Comparison of ENCODE assay signal across 1 cellular context in the genomic region with DNA sequence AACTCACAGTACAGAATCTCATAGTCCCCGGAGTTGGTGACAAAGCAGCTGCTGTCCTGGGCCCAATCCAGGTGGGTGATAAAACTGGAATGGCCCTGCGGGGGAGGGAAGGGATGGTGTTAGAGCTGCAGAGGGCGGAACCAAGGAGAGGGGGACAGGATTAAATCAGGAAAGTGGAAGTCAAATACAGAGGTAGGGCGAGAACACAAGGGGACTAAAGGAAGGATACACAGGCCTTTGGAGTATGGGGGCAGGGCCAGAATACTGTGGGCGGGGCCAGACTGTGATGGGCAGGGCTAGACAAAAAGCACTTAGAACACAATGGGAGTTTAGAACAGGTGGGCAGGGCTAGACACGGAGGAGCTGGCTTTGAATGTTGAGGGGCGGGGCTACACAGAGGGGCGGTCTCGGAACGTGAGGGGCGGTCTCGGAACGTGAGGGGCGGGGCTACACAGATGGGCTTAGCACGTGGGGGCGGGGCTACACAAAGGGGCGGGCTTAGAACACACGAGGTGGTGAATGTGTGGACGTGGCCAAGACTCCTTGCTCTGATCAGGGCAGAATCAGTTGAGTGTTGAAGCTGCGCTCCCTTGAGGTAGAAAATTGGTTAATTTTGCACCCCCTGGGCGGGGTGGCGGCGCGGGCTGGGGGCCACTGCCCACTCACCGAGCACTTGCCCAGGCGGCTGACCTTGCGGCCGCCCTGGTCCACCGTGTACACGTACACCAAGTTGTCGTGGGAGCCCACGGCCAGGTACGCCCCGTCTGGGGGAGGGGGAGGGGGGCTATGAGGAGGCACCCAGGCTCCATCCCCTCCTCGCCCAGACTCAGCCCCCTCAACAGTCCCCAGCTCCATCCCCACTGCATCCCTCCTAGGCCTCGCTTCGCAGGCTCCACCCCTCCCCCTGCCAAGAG.
A peak's percentile ranks its signal among the peaks of the same experiment; 100 is the strongest.
TF ChIP-seq lines count a peak whose summit lies in the region.

No MANE protein-coding gene starts in this region.

TF ChIP-seq in HEK293, 187 proteins besides CTCF, POLR2A, EP300 and RAD21 (continued from another document and continues in another):
- TF ChIP-seq, protein P1, sequence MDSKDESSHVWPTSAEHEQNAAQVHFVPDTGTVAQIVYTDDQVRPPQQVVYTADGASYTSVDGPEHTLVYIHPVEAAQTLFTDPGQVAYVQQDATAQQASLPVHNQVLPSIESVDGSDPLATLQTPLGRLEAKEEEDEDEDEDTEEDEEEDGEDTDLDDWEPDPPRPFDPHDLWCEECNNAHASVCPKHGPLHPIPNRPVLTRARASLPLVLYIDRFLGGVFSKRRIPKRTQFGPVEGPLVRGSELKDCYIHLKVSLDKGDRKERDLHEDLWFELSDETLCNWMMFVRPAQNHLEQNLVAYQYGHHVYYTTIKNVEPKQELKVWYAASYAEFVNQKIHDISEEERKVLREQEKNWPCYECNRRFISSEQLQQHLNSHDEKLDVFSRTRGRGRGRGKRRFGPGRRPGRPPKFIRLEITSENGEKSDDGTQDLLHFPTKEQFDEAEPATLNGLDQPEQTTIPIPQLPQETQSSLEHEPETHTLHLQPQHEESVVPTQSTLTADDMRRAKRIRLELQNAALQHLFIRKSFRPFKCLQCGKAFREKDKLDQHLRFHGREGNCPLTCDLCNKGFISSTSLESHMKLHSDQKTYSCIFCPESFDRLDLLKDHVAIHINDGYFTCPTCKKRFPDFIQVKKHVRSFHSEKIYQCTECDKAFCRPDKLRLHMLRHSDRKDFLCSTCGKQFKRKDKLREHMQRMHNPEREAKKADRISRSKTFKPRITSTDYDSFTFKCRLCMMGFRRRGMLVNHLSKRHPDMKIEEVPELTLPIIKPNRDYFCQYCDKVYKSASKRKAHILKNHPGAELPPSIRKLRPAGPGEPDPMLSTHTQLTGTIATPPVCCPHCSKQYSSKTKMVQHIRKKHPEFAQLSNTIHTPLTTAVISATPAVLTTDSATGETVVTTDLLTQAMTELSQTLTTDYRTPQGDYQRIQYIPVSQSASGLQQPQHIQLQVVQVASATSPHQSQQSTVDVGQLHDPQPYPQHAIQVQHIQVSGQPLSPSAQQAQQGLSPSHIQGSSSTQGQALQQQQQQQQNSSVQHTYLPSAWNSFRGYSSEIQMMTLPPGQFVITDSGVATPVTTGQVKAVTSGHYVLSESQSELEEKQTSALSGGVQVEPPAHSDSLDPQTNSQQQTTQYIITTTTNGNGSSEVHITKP (tag by site-specific recombination; IDR thresholded peaks at IDR 0.05), result peak; percentile 99
- TF ChIP-seq, protein P2, sequence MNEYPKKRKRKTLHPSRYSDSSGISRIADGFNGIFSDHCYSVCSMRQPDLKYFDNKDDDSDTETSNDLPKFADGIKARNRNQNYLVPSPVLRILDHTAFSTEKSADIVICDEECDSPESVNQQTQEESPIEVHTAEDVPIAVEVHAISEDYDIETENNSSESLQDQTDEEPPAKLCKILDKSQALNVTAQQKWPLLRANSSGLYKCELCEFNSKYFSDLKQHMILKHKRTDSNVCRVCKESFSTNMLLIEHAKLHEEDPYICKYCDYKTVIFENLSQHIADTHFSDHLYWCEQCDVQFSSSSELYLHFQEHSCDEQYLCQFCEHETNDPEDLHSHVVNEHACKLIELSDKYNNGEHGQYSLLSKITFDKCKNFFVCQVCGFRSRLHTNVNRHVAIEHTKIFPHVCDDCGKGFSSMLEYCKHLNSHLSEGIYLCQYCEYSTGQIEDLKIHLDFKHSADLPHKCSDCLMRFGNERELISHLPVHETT (tag by site-specific recombination; IDR thresholded peaks at IDR 0.05), result 0 out of 2 replicates have a peak, but pooled peaks have one; percentile 24
- TF ChIP-seq EGR2 (tag by site-specific recombination; IDR thresholded peaks at IDR 0.05; ENCODE audit: low read depth) (peak; percentile 85), ZNF843 (tag by site-specific recombination; IDR thresholded peaks at IDR 0.05) (0 out of 2 replicates have a peak, but pooled peaks have one; percentile 26), KLF8 (tag by site-specific recombination; IDR thresholded peaks at IDR 0.05) (peak; percentile 77), ZBTB20 (tag by site-specific recombination; IDR thresholded peaks at IDR 0.05) (peak; percentile 88), ZNF701 (tag by site-specific recombination; IDR thresholded peaks at IDR 0.05) (no peak), ZNF239 (tag by site-specific recombination; IDR thresholded peaks at IDR 0.05) (no peak), ZEB2 (tag by site-specific recombination; IDR thresholded peaks at IDR 0.05) (0 out of 2 replicates have a peak, but pooled peaks have one; percentile 37), GLIS1 (tag by site-specific recombination; IDR thresholded peaks at IDR 0.05) (peak; percentile 72), KLF16 (tag by site-specific recombination; IDR thresholded peaks at IDR 0.05) (peak; percentile 73; the same call in 1 of the 2 replicates), ZFHX2 (tag by site-specific recombination; conservative IDR thresholded peaks at IDR 0.05) (peak; percentile 77), SCRT1 (tag by site-specific recombination; IDR thresholded peaks at IDR 0.05; ENCODE audit: borderline replicate concordance) (peak; percentile 72; the same call in 1 of the 2 replicates), KLF1 (tag by site-specific recombination; IDR thresholded peaks at IDR 0.05) (peak; percentile 56; the same call in 1 of the 2 replicates), ZFP69B (tag by site-specific recombination; IDR thresholded peaks at IDR 0.05) (peak; percentile 57; the same call in 1 of the 2 replicates), ZNF626 (tag by site-specific recombination; IDR thresholded peaks at IDR 0.05) (no peak), ZNF335 (tag by site-specific recombination; conservative IDR thresholded peaks at IDR 0.05) (peak; percentile 29; the same call in 1 of the 2 replicates), ZNF341 (tag by site-specific recombination; IDR thresholded peaks at IDR 0.05; ENCODE audit: low read depth) (peak; percentile 65), SP7 (tag by site-specific recombination; IDR thresholded peaks at IDR 0.05) (peak; percentile 66), ZNF76 (tag by site-specific recombination; IDR thresholded peaks at IDR 0.05; ENCODE audit: borderline replicate concordance, low read depth) (peak; percentile 19; the same call in 1 of the 2 replicates), ZNF10 (tag by site-specific recombination; IDR thresholded peaks at IDR 0.05) (peak; percentile 60), ZNF302 (tag by site-specific recombination; IDR thresholded peaks at IDR 0.05; ENCODE audit: low read depth) (0 out of 2 replicates have a peak, but pooled peaks have one; percentile 26), ZNF404 (tag by site-specific recombination; IDR thresholded peaks at IDR 0.05) (no peak)
- TF ChIP-seq, protein P3, sequence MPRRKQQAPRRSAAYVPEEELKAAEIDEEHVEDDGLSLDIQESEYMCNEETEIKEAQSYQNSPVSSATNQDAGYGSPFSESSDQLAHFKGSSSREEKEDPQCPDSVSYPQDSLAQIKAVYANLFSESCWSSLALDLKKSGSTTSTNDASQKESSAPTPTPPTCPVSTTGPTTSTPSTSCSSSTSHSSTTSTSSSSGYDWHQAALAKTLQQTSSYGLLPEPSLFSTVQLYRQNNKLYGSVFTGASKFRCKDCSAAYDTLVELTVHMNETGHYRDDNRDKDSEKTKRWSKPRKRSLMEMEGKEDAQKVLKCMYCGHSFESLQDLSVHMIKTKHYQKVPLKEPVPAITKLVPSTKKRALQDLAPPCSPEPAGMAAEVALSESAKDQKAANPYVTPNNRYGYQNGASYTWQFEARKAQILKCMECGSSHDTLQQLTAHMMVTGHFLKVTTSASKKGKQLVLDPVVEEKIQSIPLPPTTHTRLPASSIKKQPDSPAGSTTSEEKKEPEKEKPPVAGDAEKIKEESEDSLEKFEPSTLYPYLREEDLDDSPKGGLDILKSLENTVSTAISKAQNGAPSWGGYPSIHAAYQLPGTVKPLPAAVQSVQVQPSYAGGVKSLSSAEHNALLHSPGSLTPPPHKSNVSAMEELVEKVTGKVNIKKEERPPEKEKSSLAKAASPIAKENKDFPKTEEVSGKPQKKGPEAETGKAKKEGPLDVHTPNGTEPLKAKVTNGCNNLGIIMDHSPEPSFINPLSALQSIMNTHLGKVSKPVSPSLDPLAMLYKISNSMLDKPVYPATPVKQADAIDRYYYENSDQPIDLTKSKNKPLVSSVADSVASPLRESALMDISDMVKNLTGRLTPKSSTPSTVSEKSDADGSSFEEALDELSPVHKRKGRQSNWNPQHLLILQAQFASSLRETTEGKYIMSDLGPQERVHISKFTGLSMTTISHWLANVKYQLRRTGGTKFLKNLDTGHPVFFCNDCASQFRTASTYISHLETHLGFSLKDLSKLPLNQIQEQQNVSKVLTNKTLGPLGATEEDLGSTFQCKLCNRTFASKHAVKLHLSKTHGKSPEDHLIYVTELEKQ (tag by site-specific recombination; IDR thresholded peaks at IDR 0.05; ENCODE audit: borderline replicate concordance), result no peak
- TF ChIP-seq, protein P4, sequence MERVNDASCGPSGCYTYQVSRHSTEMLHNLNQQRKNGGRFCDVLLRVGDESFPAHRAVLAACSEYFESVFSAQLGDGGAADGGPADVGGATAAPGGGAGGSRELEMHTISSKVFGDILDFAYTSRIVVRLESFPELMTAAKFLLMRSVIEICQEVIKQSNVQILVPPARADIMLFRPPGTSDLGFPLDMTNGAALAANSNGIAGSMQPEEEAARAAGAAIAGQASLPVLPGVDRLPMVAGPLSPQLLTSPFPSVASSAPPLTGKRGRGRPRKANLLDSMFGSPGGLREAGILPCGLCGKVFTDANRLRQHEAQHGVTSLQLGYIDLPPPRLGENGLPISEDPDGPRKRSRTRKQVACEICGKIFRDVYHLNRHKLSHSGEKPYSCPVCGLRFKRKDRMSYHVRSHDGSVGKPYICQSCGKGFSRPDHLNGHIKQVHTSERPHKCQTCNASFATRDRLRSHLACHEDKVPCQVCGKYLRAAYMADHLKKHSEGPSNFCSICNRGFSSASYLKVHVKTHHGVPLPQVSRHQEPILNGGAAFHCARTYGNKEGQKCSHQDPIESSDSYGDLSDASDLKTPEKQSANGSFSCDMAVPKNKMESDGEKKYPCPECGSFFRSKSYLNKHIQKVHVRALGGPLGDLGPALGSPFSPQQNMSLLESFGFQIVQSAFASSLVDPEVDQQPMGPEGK (tag by site-specific recombination; IDR thresholded peaks at IDR 0.05), result peak; percentile 76; the same call in 1 of the 2 replicates
- TF ChIP-seq, protein P5, sequence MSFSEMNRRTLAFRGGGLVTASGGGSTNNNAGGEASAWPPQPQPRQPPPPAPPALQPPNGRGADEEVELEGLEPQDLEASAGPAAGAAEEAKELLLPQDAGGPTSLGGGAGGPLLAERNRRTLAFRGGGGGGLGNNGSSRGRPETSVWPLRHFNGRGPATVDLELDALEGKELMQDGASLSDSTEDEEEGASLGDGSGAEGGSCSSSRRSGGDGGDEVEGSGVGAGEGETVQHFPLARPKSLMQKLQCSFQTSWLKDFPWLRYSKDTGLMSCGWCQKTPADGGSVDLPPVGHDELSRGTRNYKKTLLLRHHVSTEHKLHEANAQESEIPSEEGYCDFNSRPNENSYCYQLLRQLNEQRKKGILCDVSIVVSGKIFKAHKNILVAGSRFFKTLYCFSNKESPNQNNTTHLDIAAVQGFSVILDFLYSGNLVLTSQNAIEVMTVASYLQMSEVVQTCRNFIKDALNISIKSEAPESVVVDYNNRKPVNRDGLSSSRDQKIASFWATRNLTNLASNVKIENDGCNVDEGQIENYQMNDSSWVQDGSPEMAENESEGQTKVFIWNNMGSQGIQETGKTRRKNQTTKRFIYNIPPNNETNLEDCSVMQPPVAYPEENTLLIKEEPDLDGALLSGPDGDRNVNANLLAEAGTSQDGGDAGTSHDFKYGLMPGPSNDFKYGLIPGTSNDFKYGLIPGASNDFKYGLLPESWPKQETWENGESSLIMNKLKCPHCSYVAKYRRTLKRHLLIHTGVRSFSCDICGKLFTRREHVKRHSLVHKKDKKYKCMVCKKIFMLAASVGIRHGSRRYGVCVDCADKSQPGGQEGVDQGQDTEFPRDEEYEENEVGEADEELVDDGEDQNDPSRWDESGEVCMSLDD (tag by site-specific recombination; IDR thresholded peaks at IDR 0.05), result peak; percentile 19; the same call in 1 of the 2 replicates
- TF ChIP-seq, protein P6, sequence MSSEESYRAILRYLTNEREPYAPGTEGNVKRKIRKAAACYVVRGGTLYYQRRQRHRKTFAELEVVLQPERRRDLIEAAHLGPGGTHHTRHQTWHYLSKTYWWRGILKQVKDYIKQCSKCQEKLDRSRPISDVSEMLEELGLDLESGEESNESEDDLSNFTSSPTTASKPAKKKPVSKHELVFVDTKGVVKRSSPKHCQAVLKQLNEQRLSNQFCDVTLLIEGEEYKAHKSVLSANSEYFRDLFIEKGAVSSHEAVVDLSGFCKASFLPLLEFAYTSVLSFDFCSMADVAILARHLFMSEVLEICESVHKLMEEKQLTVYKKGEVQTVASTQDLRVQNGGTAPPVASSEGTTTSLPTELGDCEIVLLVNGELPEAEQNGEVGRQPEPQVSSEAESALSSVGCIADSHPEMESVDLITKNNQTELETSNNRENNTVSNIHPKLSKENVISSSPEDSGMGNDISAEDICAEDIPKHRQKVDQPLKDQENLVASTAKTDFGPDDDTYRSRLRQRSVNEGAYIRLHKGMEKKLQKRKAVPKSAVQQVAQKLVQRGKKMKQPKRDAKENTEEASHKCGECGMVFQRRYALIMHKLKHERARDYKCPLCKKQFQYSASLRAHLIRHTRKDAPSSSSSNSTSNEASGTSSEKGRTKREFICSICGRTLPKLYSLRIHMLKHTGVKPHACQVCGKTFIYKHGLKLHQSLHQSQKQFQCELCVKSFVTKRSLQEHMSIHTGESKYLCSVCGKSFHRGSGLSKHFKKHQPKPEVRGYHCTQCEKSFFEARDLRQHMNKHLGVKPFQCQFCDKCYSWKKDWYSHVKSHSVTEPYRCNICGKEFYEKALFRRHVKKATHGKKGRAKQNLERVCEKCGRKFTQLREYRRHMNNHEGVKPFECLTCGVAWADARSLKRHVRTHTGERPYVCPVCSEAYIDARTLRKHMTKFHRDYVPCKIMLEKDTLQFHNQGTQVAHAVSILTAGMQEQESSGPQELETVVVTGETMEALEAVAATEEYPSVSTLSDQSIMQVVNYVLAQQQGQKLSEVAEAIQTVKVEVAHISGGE (tag by site-specific recombination; conservative IDR thresholded peaks at IDR 0.05; ENCODE audit: low read depth), result peak; percentile 98
- TF ChIP-seq, protein P7, sequence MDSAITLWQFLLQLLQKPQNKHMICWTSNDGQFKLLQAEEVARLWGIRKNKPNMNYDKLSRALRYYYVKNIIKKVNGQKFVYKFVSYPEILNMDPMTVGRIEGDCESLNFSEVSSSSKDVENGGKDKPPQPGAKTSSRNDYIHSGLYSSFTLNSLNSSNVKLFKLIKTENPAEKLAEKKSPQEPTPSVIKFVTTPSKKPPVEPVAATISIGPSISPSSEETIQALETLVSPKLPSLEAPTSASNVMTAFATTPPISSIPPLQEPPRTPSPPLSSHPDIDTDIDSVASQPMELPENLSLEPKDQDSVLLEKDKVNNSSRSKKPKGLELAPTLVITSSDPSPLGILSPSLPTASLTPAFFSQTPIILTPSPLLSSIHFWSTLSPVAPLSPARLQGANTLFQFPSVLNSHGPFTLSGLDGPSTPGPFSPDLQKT (IDR thresholded peaks at IDR 0.05; ENCODE audit: borderline replicate concordance, low read depth, low read length), result no peak
- TF ChIP-seq, protein P8, sequence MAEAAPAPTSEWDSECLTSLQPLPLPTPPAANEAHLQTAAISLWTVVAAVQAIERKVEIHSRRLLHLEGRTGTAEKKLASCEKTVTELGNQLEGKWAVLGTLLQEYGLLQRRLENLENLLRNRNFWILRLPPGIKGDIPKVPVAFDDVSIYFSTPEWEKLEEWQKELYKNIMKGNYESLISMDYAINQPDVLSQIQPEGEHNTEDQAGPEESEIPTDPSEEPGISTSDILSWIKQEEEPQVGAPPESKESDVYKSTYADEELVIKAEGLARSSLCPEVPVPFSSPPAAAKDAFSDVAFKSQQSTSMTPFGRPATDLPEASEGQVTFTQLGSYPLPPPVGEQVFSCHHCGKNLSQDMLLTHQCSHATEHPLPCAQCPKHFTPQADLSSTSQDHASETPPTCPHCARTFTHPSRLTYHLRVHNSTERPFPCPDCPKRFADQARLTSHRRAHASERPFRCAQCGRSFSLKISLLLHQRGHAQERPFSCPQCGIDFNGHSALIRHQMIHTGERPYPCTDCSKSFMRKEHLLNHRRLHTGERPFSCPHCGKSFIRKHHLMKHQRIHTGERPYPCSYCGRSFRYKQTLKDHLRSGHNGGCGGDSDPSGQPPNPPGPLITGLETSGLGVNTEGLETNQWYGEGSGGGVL (tag by site-specific recombination; IDR thresholded peaks at IDR 0.05), result peak; percentile 55; the same call in 1 of the 2 replicates
